ENCODE assay signal across 8 cellular contexts in genomic region chr5:43602456-43602817, GRCh38. TPM values are rescaled to one million over a fixed set of nuclear protein-coding genes. Genes with fewer than 3 reads are reported as not detected.
DNase-seq lines count a peak whose midpoint lies in the region; ATAC-seq, FAIRE-seq and TF ChIP-seq lines count a peak whose summit lies in the region.

No MANE protein-coding gene starts in this region.

- H2AFZ ChIP-seq in MM.1S (ENCODE audit: low read length) (peak overlapping the region; percentile 75), SK-N-SH (ENCODE audit: low read depth) (peak overlapping the region; percentile 99)

- peak in 1 of 2 experiments; percentile 54; a peak in 1 of 4 replicates for TF ChIP-seq EP300 in SK-N-SH (IDR thresholded peaks at IDR 0.05; ENCODE audit: borderline replicate concordance in 1 of 2, low read depth in 1 of 2, low read length in 1 of 2)

- H3K4me1 Mint-ChIP-seq in Calu3 (ENCODE audit: low read depth, unreplicated experiment) (peaks cover 9% of the 10 kb centered on the region), immature natural killer cell (peaks cover 41 to 53% of the 10 kb centered on the region in 2 donors)

- H3K4me3 ChIP-seq in MM.1S (ENCODE audit: low read length) (peak overlapping the region; percentile 88), SK-N-SH (ENCODE audit: low read depth in 2 of 2, low read length in 1 of 2) (peak overlapping the region; percentile 82 to 87), spleen (peak overlapping the region; percentile 74 to 86 (median 82))

- H3K9ac ChIP-seq in MM.1S (ENCODE audit: low read length) (peak overlapping the region; percentile 94), SK-N-SH (peak overlapping the region; percentile 93)

- peaks cover 3% of the 10 kb centered on the region; the same call in 1 of the 2 replicates for H3K36me3 ChIP-seq in MM.1S (replicated peaks; ENCODE audit: insufficient read depth, low read length)
- H3K36me3 ChIP-seq in SK-N-SH (replicated peaks in 1 of 2; ENCODE audit: control insufficient read depth in 1 of 2, insufficient read depth in 2 of 2, low read length in 1 of 2) = no peaks in the 10 kb centered on the region
- H3K36me3 ChIP-seq in spleen = peaks cover 0 to 8% (median 3%) of the 10 kb centered on the region in 6 donors

- H3K36me3 Mint-ChIP-seq in Calu3 (ENCODE audit: insufficient read depth, unreplicated experiment) (peaks cover 29% of the 10 kb centered on the region), immature natural killer cell (peaks cover 0 to 6% (median 4%) of the 10 kb centered on the region in 3 donors)

- H3K9me2 ChIP-seq in MM.1S (replicated peaks; ENCODE audit: insufficient read depth, low read length) (no peaks in the 10 kb centered on the region), SK-N-SH (no peaks in the 10 kb centered on the region)

- peak; percentile 32 for ATAC-seq in GM21528 (IDR thresholded peaks at IDR 0.05; ENCODE audit: low FRiP score, unreplicated experiment)

- TF ChIP-seq CTCF in Calu3 (IDR thresholded peaks at IDR 0.05; ENCODE audit: unreplicated experiment) = no peak
- no peak for TF ChIP-seq CTCF in MM.1S (IDR thresholded peaks at IDR 0.05; ENCODE audit: low read length)
- TF ChIP-seq CTCF in SK-N-SH (IDR thresholded peaks at IDR 0.05) = no peak
- TF ChIP-seq CTCF in spleen (IDR thresholded peaks at IDR 0.05 in 8 of 11, conservative IDR thresholded peaks at IDR 0.05 in 3 of 11) = no peak
- no peak for TF ChIP-seq CTCF in D721Med (IDR thresholded peaks at IDR 0.05; ENCODE audit: insufficient read depth, missing control alignments)

- peaks cover 87% of the 10 kb centered on the region for H3K79me2 ChIP-seq in MM.1S (ENCODE audit: low read length)
- H3K79me2 ChIP-seq in SK-N-SH (ENCODE audit: insufficient read depth) = peaks cover 47% of the 10 kb centered on the region

- H3K9me3 ChIP-seq in MM.1S (replicated peaks; ENCODE audit: insufficient read depth, low read length) (no peaks in the 10 kb centered on the region), SK-N-SH (no peaks in the 10 kb centered on the region), spleen (no peaks in the 10 kb centered on the region)

- H3K9me3 Mint-ChIP-seq in Calu3 (ENCODE audit: low read depth, unreplicated experiment) (peaks cover 2% of the 10 kb centered on the region), immature natural killer cell (no peaks in the 10 kb centered on the region)

- WGBS in SK-N-SH (ENCODE audit: low lambda C conversion rate) = 2% methylated on average over 6 of the region's 9 CpGs
- 0 to 1% (median 0%) methylated on average over 9 of the region's 9 CpGs for WGBS in spleen, 5 donors

- H3K4me3 Mint-ChIP-seq in Calu3 (ENCODE audit: low read depth, unreplicated experiment) (peak overlapping the region; percentile 89), immature natural killer cell (peak overlapping the region; percentile 88 to 96 (median 93))

- H3K4me2 ChIP-seq in MM.1S (ENCODE audit: low read depth, low read length) = peak overlapping the region; percentile 91
- peak overlapping the region; percentile 93 for H3K4me2 ChIP-seq in SK-N-SH

- H3K27ac ChIP-seq in MM.1S (ENCODE audit: low read length) (peak overlapping the region; percentile 97), SK-N-SH (ENCODE audit: low read depth in 2 of 2, low read length in 1 of 2) (peak overlapping the region; percentile 71 to 95), caudate nucleus (ENCODE audit: low read depth, low read length) (peak overlapping the region; percentile 86), spleen (peak overlapping the region; percentile 75 to 91 (median 86))

- TF ChIP-seq POLR2A in spleen (IDR thresholded peaks at IDR 0.05) = no peak

- no peaks in the 10 kb centered on the region for H3K27me3 ChIP-seq in MM.1S (replicated peaks; ENCODE audit: insufficient read depth, low read length)
- no peaks in the 10 kb centered on the region for H3K27me3 ChIP-seq in SK-N-SH (ENCODE audit: insufficient read depth)
- H3K27me3 ChIP-seq in spleen (replicated peaks in 1 of 7) = no peaks in the 10 kb centered on the region

- CTCF ChIA-PET in Calu3 (lab: Charles Lee) (interaction anchor here (1.1 to 1.2 kb wide), 2 partner anchors 29 to 119 kb away, joined by 3 to 5 read pairs; partner anchors contain the start of gene TMEM267), SK-N-SH (lab: Yijun Ruan, JAX) (interaction anchor here (0.6 to 2.4 kb wide), 5 partner anchors 10 to 118 kb away, joined by 3 to 8 read pairs (median 6); partner anchors contain the start of gene PAIP1)

- H3K4me1 ChIP-seq in MM.1S (ENCODE audit: low read length) = peaks cover 23% of the 10 kb centered on the region
- H3K4me1 ChIP-seq in SK-N-SH (ENCODE audit: control insufficient read depth in 1 of 2, insufficient read depth in 2 of 2, low read depth in 1 of 2, low read length in 1 of 2) = peaks cover 5 to 15% of the 10 kb centered on the region in 2 experiments; a peak in 2 of 4 replicates
- peaks cover 15 to 48% (median 28%) of the 10 kb centered on the region in 6 donors for H3K4me1 ChIP-seq in spleen

- H3K27ac Mint-ChIP-seq in Calu3 (ENCODE audit: unreplicated experiment) (peak overlapping the region; percentile 53), immature natural killer cell (peak overlapping the region; percentile 76 to 97 (median 92))

- H3F3A ChIP-seq in MM.1S (ENCODE audit: insufficient read depth, low read length) = peaks cover 25% of the 10 kb centered on the region
- H3F3A ChIP-seq in SK-N-SH (replicated peaks; ENCODE audit: insufficient read depth) = peaks cover 4% of the 10 kb centered on the region

- no peak for DNase-seq in Calu3
- peak; percentile 52 for DNase-seq in MM.1S
- DNase-seq in SK-N-SH = peak; percentile 75
- peak in 18 of 61 donors; percentile 12 to 57 (median 36) for DNase-seq in caudate nucleus (lab: John Stamatoyannopoulos, UW)
- DNase-seq in immature natural killer cell = peak in 1 of 3 donors; percentile 23
- no peak for DNase-seq in spleen
- DNase-seq in D721Med (ENCODE audit: insufficient read length, low spot score) = no peak

- H3K27me3 Mint-ChIP-seq in Calu3 (ENCODE audit: unreplicated experiment) (no peaks in the 10 kb centered on the region), immature natural killer cell (ENCODE audit: low read depth in 3 of 3) (peaks cover 1 to 16% (median 4%) of the 10 kb centered on the region in 3 donors)

- BruUV-seq in Calu3 (replicated peaks; lab: Mats Ljungman, UMichigan) = TSS peak; percentile 66

- POLR2A ChIA-PET in SK-N-SH (lab: Yijun Ruan, JAX) = interaction anchor here (0.7 to 3.2 kb wide), 5 partner anchors 29 to 118 kb away, joined by 3 to 30 read pairs (median 3); partner anchors contain the start of genes C5orf34 and TMEM267

- no peak for FAIRE-seq in D721Med (lab: Jason Lieb, UNC)

- H4K20me1 ChIP-seq in MM.1S (ENCODE audit: insufficient read depth, low read length) (no peaks in the 10 kb centered on the region), SK-N-SH (ENCODE audit: insufficient read depth) (no peaks in the 10 kb centered on the region)

- intact Hi-C loops in Calu3 (cut with micrococcal nuclease; ENCODE audit: unreplicated experiment) (loop anchor here (5.0 kb wide), 1 partner anchor 45 kb away; the partner anchor contains the start of gene PAIP1), spleen (cut with DNase I; ENCODE audit: low total_unique reads) (no loop called here)

- no peak; the same call in 1 of the 2 replicates for TF ChIP-seq RAD21 in SK-N-SH (IDR thresholded peaks at IDR 0.05; ENCODE audit: low read length)

TF ChIP-seq in SK-N-SH, 30 proteins besides CTCF, POLR2A, EP300 and RAD21 (continues in another document):
- TF ChIP-seq TCF12 (IDR thresholded peaks at IDR 0.05) = peak; percentile 25; the same call in 1 of the 2 replicates
- TF ChIP-seq, protein P1, sequence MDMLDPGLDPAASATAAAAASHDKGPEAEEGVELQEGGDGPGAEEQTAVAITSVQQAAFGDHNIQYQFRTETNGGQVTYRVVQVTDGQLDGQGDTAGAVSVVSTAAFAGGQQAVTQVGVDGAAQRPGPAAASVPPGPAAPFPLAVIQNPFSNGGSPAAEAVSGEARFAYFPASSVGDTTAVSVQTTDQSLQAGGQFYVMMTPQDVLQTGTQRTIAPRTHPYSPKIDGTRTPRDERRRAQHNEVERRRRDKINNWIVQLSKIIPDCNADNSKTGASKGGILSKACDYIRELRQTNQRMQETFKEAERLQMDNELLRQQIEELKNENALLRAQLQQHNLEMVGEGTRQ (IDR thresholded peaks at IDR 0.05; ENCODE audit: borderline replicate concordance, low read depth, low read length) = no peak
- peak; percentile 54; the same call in 1 of the 2 replicates for TF ChIP-seq MXI1 (IDR thresholded peaks at IDR 0.05; ENCODE audit: low read depth, low read length)
- TF ChIP-seq NRF1 (IDR thresholded peaks at IDR 0.05; ENCODE audit: low read depth, low read length) = no peak
- no peak for TF ChIP-seq EZH2phosphoT487 (IDR thresholded peaks at IDR 0.05; ENCODE audit: borderline replicate concordance, low read depth)
- no peak for TF ChIP-seq RXRA (IDR thresholded peaks at IDR 0.05; ENCODE audit: borderline replicate concordance, low read depth)
- peak; percentile 10; the same call in 1 of the 2 replicates for TF ChIP-seq SIN3A (IDR thresholded peaks at IDR 0.05; ENCODE audit: borderline replicate concordance, low read depth, low read length)
- TF ChIP-seq YY1 (IDR thresholded peaks at IDR 0.05; ENCODE audit: low read depth) = no peak
- TF ChIP-seq, protein P2, sequence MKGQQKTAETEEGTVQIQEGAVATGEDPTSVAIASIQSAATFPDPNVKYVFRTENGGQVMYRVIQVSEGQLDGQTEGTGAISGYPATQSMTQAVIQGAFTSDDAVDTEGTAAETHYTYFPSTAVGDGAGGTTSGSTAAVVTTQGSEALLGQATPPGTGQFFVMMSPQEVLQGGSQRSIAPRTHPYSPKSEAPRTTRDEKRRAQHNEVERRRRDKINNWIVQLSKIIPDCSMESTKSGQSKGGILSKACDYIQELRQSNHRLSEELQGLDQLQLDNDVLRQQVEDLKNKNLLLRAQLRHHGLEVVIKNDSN (IDR thresholded peaks at IDR 0.05; ENCODE audit: borderline replicate concordance, low read depth) = no peak
- peak; percentile 54 for TF ChIP-seq CHD2 (IDR thresholded peaks at IDR 0.05; ENCODE audit: low read length, partially characterized antibody)
- no peak for TF ChIP-seq GATA2 (CRISPR knock-in tag; IDR thresholded peaks at IDR 0.05)

RNA-seq across cellular contexts. Expression of gene NNT, which starts 0.5 kb away (rescaled TPM):
- 61.7 and 72.4 TPM in 2 replicates for total RNA-seq in Calu3 (2022)
- 21.9 and 29.0 TPM in 2 replicates for polyA plus RNA-seq in SK-N-SH (2012; rRNA removed)
- 22.5 and 23.0 TPM in 2 replicates for polyA plus RNA-seq in SK-N-SH (2012; cell fraction: cytosol; rRNA removed)
- 23.1 and 37.0 TPM in 2 replicates for polyA plus RNA-seq in SK-N-SH (2012; cell fraction: nucleus; rRNA removed)
- polyA plus RNA-seq in immature natural killer cell = 10 to 100 TPM; 49.5 to 78.0 (median 60.6) TPM
- 10 to 100 TPM; 40.2 to 70.9 (median 59.8) TPM for total RNA-seq in spleen
- polyA plus RNA-seq in spleen = 10 to 100 TPM in 2 of 3 donors, 1 to 10 TPM in 1; 9.7 to 15.4 (median 14.3) TPM

RNA-seq across cellular contexts. Expression of gene PAIP1, which starts 45.6 kb away (rescaled TPM):
- total RNA-seq in Calu3 (2022) (88.8 and 97.4 TPM in 2 replicates), spleen (10 to 100 TPM; 36.9 to 65.2 (median 50.7) TPM)
- polyA plus RNA-seq in SK-N-SH (2012; rRNA removed) (70.0 and 98.5 TPM in 2 replicates), immature natural killer cell (10 to 100 TPM; 28.4 to 30.3 (median 29.4) TPM), spleen (10 to 100 TPM; 24.9 to 38.4 (median 29.9) TPM)
- polyA plus RNA-seq in SK-N-SH (2012; cell fraction: cytosol; rRNA removed) = 103 and 105 TPM in 2 replicates
- polyA plus RNA-seq in SK-N-SH (2012; cell fraction: nucleus; rRNA removed) = 16.1 and 39.0 TPM in 2 replicates

Comparison
In these comparisons a context has a peak if more than half of its experiments do, and no peak if none do; other contexts are left out.
1. DNase-seq: peak in MM.1S (single experiment) and SK-N-SH (single experiment); none in Calu3 (single experiment), spleen (single experiment) and D721Med (single experiment).
2. Peak in every context shown above with its lines, with median percentiles within 50 percentile points of each other: H3K27ac ChIP-seq and H3K4me3 ChIP-seq.